ENCODE assay signal across 1 cellular context in the genomic region with DNA sequence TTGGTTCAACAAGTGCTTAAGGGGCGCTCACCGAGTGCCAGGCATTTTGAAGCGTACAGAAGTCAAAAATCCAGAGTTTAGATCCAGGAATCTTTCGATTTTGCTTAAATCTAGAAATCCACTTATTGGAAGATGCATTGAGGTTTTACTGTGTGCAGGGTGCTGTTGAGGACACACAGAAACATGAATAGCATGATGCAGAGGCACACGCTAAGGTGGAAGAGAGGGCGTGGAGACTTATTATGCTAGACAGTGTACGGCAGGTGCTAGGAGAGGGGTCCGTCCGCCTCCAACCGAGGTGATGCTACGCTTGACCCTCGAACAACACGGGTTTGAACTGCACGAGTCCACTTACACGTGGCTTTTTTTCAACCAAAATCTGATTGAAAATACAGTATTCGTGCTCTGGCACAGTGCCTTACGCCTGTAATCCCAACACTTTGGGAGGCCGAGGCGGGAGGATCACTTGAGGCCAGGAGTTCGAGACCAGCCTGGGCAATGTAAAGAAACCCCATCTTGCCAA.
TF ChIP-seq lines count a peak whose summit lies in the region.

No MANE protein-coding gene starts in this region.

TF ChIP-seq in neural cell, 6 proteins besides CTCF, POLR2A, EP300 and RAD21 (continued from another document):
- TF ChIP-seq, protein P1, sequence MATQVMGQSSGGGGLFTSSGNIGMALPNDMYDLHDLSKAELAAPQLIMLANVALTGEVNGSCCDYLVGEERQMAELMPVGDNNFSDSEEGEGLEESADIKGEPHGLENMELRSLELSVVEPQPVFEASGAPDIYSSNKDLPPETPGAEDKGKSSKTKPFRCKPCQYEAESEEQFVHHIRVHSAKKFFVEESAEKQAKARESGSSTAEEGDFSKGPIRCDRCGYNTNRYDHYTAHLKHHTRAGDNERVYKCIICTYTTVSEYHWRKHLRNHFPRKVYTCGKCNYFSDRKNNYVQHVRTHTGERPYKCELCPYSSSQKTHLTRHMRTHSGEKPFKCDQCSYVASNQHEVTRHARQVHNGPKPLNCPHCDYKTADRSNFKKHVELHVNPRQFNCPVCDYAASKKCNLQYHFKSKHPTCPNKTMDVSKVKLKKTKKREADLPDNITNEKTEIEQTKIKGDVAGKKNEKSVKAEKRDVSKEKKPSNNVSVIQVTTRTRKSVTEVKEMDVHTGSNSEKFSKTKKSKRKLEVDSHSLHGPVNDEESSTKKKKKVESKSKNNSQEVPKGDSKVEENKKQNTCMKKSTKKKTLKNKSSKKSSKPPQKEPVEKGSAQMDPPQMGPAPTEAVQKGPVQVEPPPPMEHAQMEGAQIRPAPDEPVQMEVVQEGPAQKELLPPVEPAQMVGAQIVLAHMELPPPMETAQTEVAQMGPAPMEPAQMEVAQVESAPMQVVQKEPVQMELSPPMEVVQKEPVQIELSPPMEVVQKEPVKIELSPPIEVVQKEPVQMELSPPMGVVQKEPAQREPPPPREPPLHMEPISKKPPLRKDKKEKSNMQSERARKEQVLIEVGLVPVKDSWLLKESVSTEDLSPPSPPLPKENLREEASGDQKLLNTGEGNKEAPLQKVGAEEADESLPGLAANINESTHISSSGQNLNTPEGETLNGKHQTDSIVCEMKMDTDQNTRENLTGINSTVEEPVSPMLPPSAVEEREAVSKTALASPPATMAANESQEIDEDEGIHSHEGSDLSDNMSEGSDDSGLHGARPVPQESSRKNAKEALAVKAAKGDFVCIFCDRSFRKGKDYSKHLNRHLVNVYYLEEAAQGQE (IDR thresholded peaks at IDR 0.05; ENCODE audit: borderline replicate concordance), result no peak
